8 cellular contexts compared by ENCODE assay signal in the genomic region with DNA sequence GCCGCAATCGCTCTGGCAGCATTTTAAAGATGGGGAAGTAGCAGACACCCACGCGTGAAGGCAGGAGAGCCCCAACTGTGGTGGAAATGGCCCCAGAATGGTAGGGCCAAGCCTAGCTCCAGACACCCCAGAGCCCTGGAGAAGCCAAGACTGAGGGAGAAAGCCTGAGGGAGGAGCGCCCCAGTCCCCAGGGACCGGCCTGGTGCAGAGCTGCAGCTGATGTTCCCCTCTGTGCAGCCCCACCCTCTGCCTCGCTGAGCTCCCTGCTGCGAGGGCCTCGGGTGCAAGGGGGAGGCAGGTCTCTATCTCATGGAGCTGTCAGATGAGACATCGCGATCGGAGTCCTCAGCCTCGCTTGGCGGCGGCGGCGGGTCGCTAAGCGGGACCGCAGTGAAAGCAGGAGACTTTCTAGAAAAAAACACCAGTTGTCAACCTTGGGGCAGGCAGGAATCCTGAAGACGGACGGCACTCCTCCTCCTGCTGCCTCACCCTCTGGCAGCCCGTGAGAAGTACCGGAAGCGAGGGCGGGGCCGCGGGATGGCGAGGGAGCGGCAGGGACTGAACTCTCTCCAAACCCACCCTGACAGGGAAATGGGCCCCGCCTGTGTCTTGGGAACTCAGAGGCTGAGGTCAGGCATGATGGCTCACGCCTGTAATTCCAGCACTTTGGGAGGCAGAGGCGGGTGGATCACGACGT. TPM values are rescaled to one million over a fixed set of nuclear protein-coding genes. Genes with fewer than 3 reads are reported as not detected.
DNase-seq lines count a peak whose midpoint lies in the region; ATAC-seq and TF ChIP-seq lines count a peak whose summit lies in the region.

No MANE protein-coding gene starts in this region.

- DNase-seq in GM12864 (ENCODE audit: low read depth) (no peak), NCI-H1105 treated with DMSO at 0.1 percent for 48 hours (lab: John Stamatoyannopoulos, UW) (peak; percentile 78), endodermal cell (peak; percentile 99), mucosa of gallbladder (ENCODE audit: low spot score) (peak; percentile 87), upper lobe of right lung (peak; percentile 91), middle frontal gyrus (ENCODE audit: extremely low spot score, low spot score) (no peak)
- peak; percentile 31 for DNase-seq in activated CD4-positive, CD25-positive, alpha-beta regulatory T cell treated with anti-CD3 and anti-CD28 coated beads, Interleukin-2, amount 50 U/mL, for 16 hours (ENCODE audit: low read depth, low spot score)

- intact Hi-C loops in upper lobe of right lung (cut with DNase I), result no loop called here

- peak; percentile 88 for ATAC-seq in upper lobe of right lung
- ATAC-seq in HG03342 (IDR thresholded peaks at IDR 0.05; ENCODE audit: unreplicated experiment), result no peak

- no peak overlapping the region for H3K4me3 ChIP-seq in GM12864 (ENCODE audit: low read depth, low read length)
- H3K4me3 ChIP-seq in endodermal cell (ENCODE audit: low read length), result no peak overlapping the region
- H3K4me3 ChIP-seq in upper lobe of right lung, result peak overlapping the region; percentile 27

- peak overlapping the region; percentile 10 for H3K27ac Mint-ChIP-seq in endodermal cell

- H3K9me3 ChIP-seq in endodermal cell (ENCODE audit: control insufficient read depth, low read length) (no peaks in the 10 kb centered on the region), upper lobe of right lung (no peaks in the 10 kb centered on the region)

- no peak overlapping the region for H3K9ac ChIP-seq in endodermal cell (ENCODE audit: extremely low read depth, low read length, poor library complexity, severe bottlenecking)

- H3K27me3 ChIP-seq in endodermal cell (ENCODE audit: control insufficient read depth, insufficient read depth, low read length, poor library complexity, severe bottlenecking), result no peaks in the 10 kb centered on the region
- no peaks in the 10 kb centered on the region for H3K27me3 ChIP-seq in upper lobe of right lung

- TF ChIP-seq CTCF in GM12864 (IDR thresholded peaks at IDR 0.05; ENCODE audit: low read depth, low read length, missing control alignments) (peak; percentile 35), endodermal cell (conservative IDR thresholded peaks at IDR 0.05) (no peak), upper lobe of right lung (IDR thresholded peaks at IDR 0.05) (no peak)

- H3K4me3 Mint-ChIP-seq in endodermal cell, result peak overlapping the region; percentile 37

- peaks cover 2% of the 10 kb centered on the region for H3K9me3 Mint-ChIP-seq in endodermal cell

- H3K27me3 Mint-ChIP-seq in endodermal cell (ENCODE audit: insufficient read depth), result no peaks in the 10 kb centered on the region

- H3K36me3 ChIP-seq in endodermal cell (ENCODE audit: control insufficient read depth, insufficient read depth, low read length) (peaks cover 56% of the 10 kb centered on the region), upper lobe of right lung (peaks cover 61% of the 10 kb centered on the region)

- H3K36me3 Mint-ChIP-seq in endodermal cell (ENCODE audit: low read depth), result peaks cover 67% of the 10 kb centered on the region

- H3K4me1 ChIP-seq in endodermal cell (ENCODE audit: control insufficient read depth, insufficient read depth, low read length) (peaks cover 18% of the 10 kb centered on the region), upper lobe of right lung (peaks cover 39% of the 10 kb centered on the region)

- WGBS in endodermal cell (ENCODE audit: insufficient coverage in 1 of 2, insufficient read length in 1 of 2), 2 experiments, result 37 to 39% methylated on average over 30 to 35 of the region's 35 CpGs

- H3K4me1 Mint-ChIP-seq in endodermal cell, result peaks cover 45% of the 10 kb centered on the region

- H3K27ac ChIP-seq in endodermal cell (ENCODE audit: low read depth, low read length) (no peak overlapping the region), upper lobe of right lung (peak overlapping the region; percentile 74)

RNA-seq across cellular contexts. Expression of a gene that starts 6.0 kb away (rescaled TPM):
- total RNA-seq in endodermal cell (1,000 to 10,000 TPM; 2,848 to 5,273 TPM), mucosa of gallbladder (2,392 TPM), upper lobe of right lung (736 TPM)
- polyA plus RNA-seq in endodermal cell (2013, experiment 1 of 2), result 3,905 TPM
- 3,777 TPM for polyA plus RNA-seq in endodermal cell (2013, experiment 2 of 2)

RNA-seq across cellular contexts. Expression of a gene that starts 15.5 kb away (rescaled TPM):
- 10 to 100 TPM; 10.9 to 30.7 TPM for total RNA-seq in endodermal cell
- polyA plus RNA-seq in endodermal cell (2013, experiment 1 of 2), result 16.6 TPM
- polyA plus RNA-seq in endodermal cell (2013, experiment 2 of 2), result 14.0 TPM
- 14.2 TPM for total RNA-seq in mucosa of gallbladder
- 23.5 TPM for total RNA-seq in upper lobe of right lung

RNA-seq across cellular contexts. Expression of a gene that starts 27.8 kb away (rescaled TPM):
- total RNA-seq in endodermal cell (100 to 1,000 TPM in 1 of 2 donors, 10 to 100 TPM in 1; 51.6 to 135 TPM), mucosa of gallbladder (19.2 TPM), upper lobe of right lung (32.2 TPM)
- 43.2 TPM for polyA plus RNA-seq in endodermal cell (2013, experiment 1 of 2)
- polyA plus RNA-seq in endodermal cell (2013, experiment 2 of 2), result 38.9 TPM

RNA-seq across cellular contexts. Expression of a gene that starts 46.4 kb away (rescaled TPM):
- total RNA-seq in endodermal cell, result 100 to 1,000 TPM in 1 of 2 donors, 10 to 100 TPM in 1; 90.3 to 150 TPM
- 118 TPM for polyA plus RNA-seq in endodermal cell (2013, experiment 1 of 2)
- 118 TPM for polyA plus RNA-seq in endodermal cell (2013, experiment 2 of 2)
- total RNA-seq in mucosa of gallbladder, result 36.6 TPM
- total RNA-seq in upper lobe of right lung, result 26.7 TPM

RNA-seq across cellular contexts. Expression of a gene that starts 47.3 kb away (rescaled TPM):
- total RNA-seq in endodermal cell (100 to 1,000 TPM; 196 to 450 TPM), mucosa of gallbladder (134 TPM), upper lobe of right lung (114 TPM)
- polyA plus RNA-seq in endodermal cell (2013, experiment 1 of 2), result 216 TPM
- 234 TPM for polyA plus RNA-seq in endodermal cell (2013, experiment 2 of 2)

Comparison
In these comparisons a context has a peak if more than half of its experiments do, and no peak if none do; other contexts are left out.
1. DNase-seq: peak in NCI-H1105 treated with DMSO at 0.1 percent for 48 hours (single experiment), activated CD4-positive, CD25-positive, alpha-beta regulatory T cell treated with anti-CD3 and anti-CD28 coated beads, Interleukin-2, amount 50 U/mL, for 16 hours (single experiment), endodermal cell (single experiment), mucosa of gallbladder (single experiment) and upper lobe of right lung (single experiment); none in GM12864 (single experiment) and middle frontal gyrus (single experiment).